In genomic region chr1:197775282-197776262, GRCh38 we compare ENCODE assay signal across 8 cellular contexts. TPM values are rescaled to one million over a fixed set of nuclear protein-coding genes. Genes with fewer than 3 reads are reported as not detected.
DNase-seq lines count a peak whose midpoint lies in the region; ATAC-seq, FAIRE-seq and TF ChIP-seq lines count a peak whose summit lies in the region.

TSS of gene DENND1B (minus strand) at chr1:197775480. CDS start at chr1:197775155, 325 bp downstream.

- no peaks in the 10 kb centered on the region for H3K27me3 ChIP-seq in keratinocyte (ENCODE audit: control insufficient read depth, extremely low read depth, insufficient read depth, low read length)

- TF ChIP-seq CTCF in VCaP (conservative IDR thresholded peaks at IDR 0.05): 0 out of 2 replicates have a peak, but pooled peaks have one; percentile 11
- TF ChIP-seq CTCF in keratinocyte (optimal IDR thresholded peaks at IDR 0.05 in 1 of 3, IDR thresholded peaks at IDR 0.05 in 1 of 3, conservative IDR thresholded peaks at IDR 0.05 in 1 of 3; ENCODE audit: extremely low read depth in 1 of 3, insufficient read depth in 2 of 3, low read length in 3 of 3): no peak

- H3K4me1 ChIP-seq in keratinocyte (ENCODE audit: control insufficient read depth, extremely low read depth, insufficient read depth, low read length): peaks cover 22% of the 10 kb centered on the region

- peaks cover 36% of the 10 kb centered on the region for H3K79me2 ChIP-seq in keratinocyte (ENCODE audit: control insufficient read depth, insufficient read depth, low read length)

- in situ Hi-C loops in T47D (cut with HindIII; ENCODE audit: low pct_unique_long_range_greater_than_20kb, low sequenced_read_pairs): no loop called here

- FAIRE-seq in keratinocyte (lab: Jason Lieb, UNC): peak; percentile 94

- H3K27ac ChIP-seq in VCaP (peak within 1 kb of the TSS; percentile 94), keratinocyte (ENCODE audit: control insufficient read depth, insufficient read depth, low read length) (peak within 1 kb of the TSS; percentile 89)

- H3K4me2 ChIP-seq in keratinocyte (ENCODE audit: control insufficient read depth, extremely low read depth, insufficient read depth, low read depth, low read length): peak within 1 kb of the TSS; percentile 82

- dilution Hi-C loops in keratinocyte (cut with MboI; ENCODE audit: extremely low pct_ligation_motif_present, low sequenced_read_pairs): no loop called here

- H3K9me1 ChIP-seq in keratinocyte (ENCODE audit: control insufficient read depth, extremely low read depth, insufficient read depth, low read length): no peaks in the 10 kb centered on the region

- H3K9ac ChIP-seq in keratinocyte (ENCODE audit: control insufficient read depth, extremely low read depth, insufficient read depth, low read length): peak within 1 kb of the TSS; percentile 89

- peak within 1 kb of the TSS; percentile 90 for H2AFZ ChIP-seq in keratinocyte (ENCODE audit: control insufficient read depth, low read length)

- DNase-seq in NCI-H1930 (lab: John Stamatoyannopoulos, UW): peak; percentile 22 to 40
- peak; percentile 18 to 77 for DNase-seq in T47D (ENCODE audit: low read depth in 1 of 2, low spot score in 1 of 2)
- DNase-seq in keratinocyte (ENCODE audit: low read depth, low spot score): no peak
- peak; percentile 87 for DNase-seq in stimulated activated CD4-positive, alpha-beta T cell treated with anti-CD3 and anti-CD28 coated beads, Interleukin-15, amount 100 ng/mL, for 24 hours
- no peak for DNase-seq in RKO (ENCODE audit: low spot score)

- H3K9me3 ChIP-seq in keratinocyte (ENCODE audit: control insufficient read depth, low read depth, low read length): no peaks in the 10 kb centered on the region

- no peaks in the 10 kb centered on the region for H4K20me1 ChIP-seq in keratinocyte (ENCODE audit: control insufficient read depth, extremely low read depth, insufficient read depth, low read length)

- ATAC-seq in GM18499 (IDR thresholded peaks at IDR 0.05; ENCODE audit: insufficient read depth, unreplicated experiment) (peak; percentile 29), HG02763 (IDR thresholded peaks at IDR 0.05; ENCODE audit: unreplicated experiment) (peak; percentile 79)

- peak within 1 kb of the TSS; percentile 76 to 94 (median 90) for H3K4me3 ChIP-seq in keratinocyte (ENCODE audit: control insufficient read depth in 2 of 3, extremely low read depth in 1 of 3, insufficient read depth in 2 of 3, low read depth in 1 of 3, low read length in 3 of 3)

- H3K36me3 ChIP-seq in keratinocyte (ENCODE audit: control insufficient read depth in 2 of 2, extremely low read depth in 1 of 2, insufficient read depth in 2 of 2, low read length in 2 of 2): peaks cover 0 to 4% of the 10 kb centered on the region in 2 experiments

RNA-seq across cellular contexts. Expression of gene DENND1B, which starts in this region (rescaled TPM):
- polyA plus RNA-seq in keratinocyte: 4.8 to 7.6 TPM (median 5.2 TPM) in 3 replicates
- 4.1 TPM for polyA plus RNA-seq in keratinocyte (2011; ENCODE audit: low read depth)
- 2.7 and 7.0 TPM in 2 replicates for polyA plus RNA-seq in keratinocyte (2011; cell fraction: cytosol; rRNA removed)
- 9.5 and 11.2 TPM in 2 replicates for polyA plus RNA-seq in keratinocyte (2011; cell fraction: nucleus; rRNA removed)
- 4.4 TPM in 2 replicates for polyA plus RNA-seq in keratinocyte (2012; ENCODE audit: low replicate concordance)
- polyA minus RNA-seq in keratinocyte: 8.1 to 36.8 TPM (median 22.4 TPM) in 3 replicates
- polyA minus RNA-seq in keratinocyte (2011; cell fraction: cytosol; rRNA and poly(A)+ RNA removed): 6.1 TPM
- polyA minus RNA-seq in keratinocyte (2011; cell fraction: nucleus; rRNA and poly(A)+ RNA removed): 31.0 and 55.8 TPM in 2 replicates

Comparison
In these comparisons a context has a peak if more than half of its experiments do, and no peak if none do; other contexts are left out.
1. DNase-seq: peak in NCI-H1930 (2 of 2), T47D (2 of 2) and stimulated activated CD4-positive, alpha-beta T cell treated with anti-CD3 and anti-CD28 coated beads, Interleukin-15, amount 100 ng/mL, for 24 hours (single experiment); none in keratinocyte (single experiment) and RKO (single experiment).